Comparison of ENCODE assay signal across 1 cellular context in genomic region chr1:99507446-99507845, GRCh38.
TF ChIP-seq lines count a peak whose summit lies in the region.

No MANE protein-coding gene starts in this region.

TF ChIP-seq in HEK293, 187 proteins besides CTCF, POLR2A, EP300 and RAD21:
- TF ChIP-seq PRDM10 (tag by site-specific recombination; IDR thresholded peaks at IDR 0.05) = peak; percentile 42; the same call in 1 of the 2 replicates
TF ChIP-seq in HEK293: peak in this region for 1; not testable (repeated sequence) for 186.
